In the genomic region with DNA sequence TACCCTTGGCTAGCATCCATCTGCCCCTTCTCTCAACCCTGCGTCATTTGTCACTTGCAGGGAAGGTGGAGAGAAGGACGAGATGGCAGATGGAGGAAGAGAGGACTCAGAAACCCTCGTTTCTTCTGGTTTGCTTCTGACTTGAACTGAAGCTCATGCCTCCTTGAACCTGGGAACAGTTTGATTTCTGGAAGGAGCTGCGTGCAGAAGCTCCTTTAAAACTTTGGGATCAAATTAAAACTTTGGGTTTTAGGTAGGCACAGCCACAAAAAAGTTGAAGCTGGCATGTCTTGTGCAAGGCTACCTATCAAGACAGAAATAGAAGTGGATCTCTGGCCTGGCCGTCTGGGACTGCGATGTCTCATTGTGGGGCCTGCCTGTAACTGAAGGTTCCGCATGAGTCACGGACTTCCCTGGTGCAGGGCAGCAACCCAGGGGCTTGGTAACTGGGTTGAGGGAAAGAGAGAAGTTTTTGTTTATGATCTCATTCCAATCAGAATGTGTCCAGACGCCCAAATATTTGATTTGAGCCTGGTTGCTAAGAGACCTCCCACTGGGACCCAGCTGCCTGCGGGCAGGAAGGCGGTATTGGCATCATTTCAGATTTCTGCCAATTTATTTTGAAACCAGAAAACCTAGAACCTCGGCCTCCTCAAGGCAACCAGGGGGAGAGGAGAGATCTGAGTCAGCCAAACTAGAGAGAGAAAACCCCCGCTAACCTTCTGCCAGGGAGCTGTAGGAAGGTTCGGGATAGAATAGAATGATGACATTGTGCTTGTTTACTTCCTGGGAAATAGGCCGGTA, we compare ENCODE assay signal across 8 cellular contexts. TPM values are rescaled to one million over a fixed set of nuclear protein-coding genes. Genes with fewer than 3 reads are reported as not detected.
DNase-seq lines count a peak whose midpoint lies in the region; TF ChIP-seq lines count a peak whose summit lies in the region.

No MANE protein-coding gene starts in this region.

- no peak overlapping the region for H3K4me2 ChIP-seq in MM.1S (ENCODE audit: low read depth, low read length)

- H2AFZ ChIP-seq in MM.1S (ENCODE audit: low read length) = no peak overlapping the region

- no peaks in the 10 kb centered on the region for H3K9me3 Mint-ChIP-seq in activated T-helper 1 cell treated with anti-CD3 and anti-CD28 coated beads, Interleukin-12 subunit alpha, Interleukin-12 subunit beta, Interleukin-2, Interleukin-4 antibody, amounts not matched to agents 30 ng/mL and 10 ng/mL and 1 ng/mL, durations not matched to agents 14 hours and 24 hours and 36 hours
- H3K9me3 Mint-ChIP-seq in HFFc6 = no peaks in the 10 kb centered on the region
- H3K9me3 Mint-ChIP-seq in progenitor cell of endocrine pancreas (ENCODE audit: low read depth) = no peaks in the 10 kb centered on the region

- no peaks in the 10 kb centered on the region for H4K20me1 ChIP-seq in MM.1S (ENCODE audit: insufficient read depth, low read length)

- no peak overlapping the region for H3K4me3 ChIP-seq in fibroblast of pulmonary artery (replicated peaks; ENCODE audit: low read depth, low read length)
- H3K4me3 ChIP-seq in MM.1S (ENCODE audit: low read length) = no peak overlapping the region

- no peak overlapping the region for H3K4me3 Mint-ChIP-seq in activated T-helper 1 cell treated with anti-CD3 and anti-CD28 coated beads, Interleukin-12 subunit alpha, Interleukin-12 subunit beta, Interleukin-2, Interleukin-4 antibody, amounts not matched to agents 30 ng/mL and 10 ng/mL and 1 ng/mL, durations not matched to agents 14 hours and 24 hours and 36 hours
- H3K4me3 Mint-ChIP-seq in HFFc6 (peak overlapping the region; percentile 80), progenitor cell of endocrine pancreas (ENCODE audit: low read depth) (no peak overlapping the region)

- no peaks in the 10 kb centered on the region for H3K36me3 ChIP-seq in MM.1S (replicated peaks; ENCODE audit: insufficient read depth, low read length)

- peak; percentile 6 for DNase-seq in activated T-helper 1 cell treated with Interleukin-2 at 50 U/mL for 16 hours (ENCODE audit: low read depth)
- no peak for DNase-seq in activated T-helper 1 cell treated with anti-CD3 and anti-CD28 coated beads, Interleukin-12 subunit alpha, Interleukin-12 subunit beta, Interleukin-2, Interleukin-4 antibody, amounts not matched to agents 30 ng/mL and 10 ng/mL and 1 ng/mL, durations not matched to agents 14 hours and 24 hours and 36 hours (ENCODE audit: low spot score)
- peak; percentile 98 for DNase-seq in HFFc6
- peak; percentile 34 for DNase-seq in NCI-H1048 (lab: John Stamatoyannopoulos, UW)
- DNase-seq in UCSD-AML1 (lab: John Stamatoyannopoulos, UW; ENCODE audit: unreplicated experiment) = peak; percentile 36
- peak; percentile 91 for DNase-seq in fibroblast of pulmonary artery (ENCODE audit: low read depth)
- DNase-seq in progenitor cell of endocrine pancreas (ENCODE audit: low spot score, unreplicated experiment) = no peak
- DNase-seq in MM.1S = no peak

- H3K27me3 Mint-ChIP-seq in activated T-helper 1 cell treated with anti-CD3 and anti-CD28 coated beads, Interleukin-12 subunit alpha, Interleukin-12 subunit beta, Interleukin-2, Interleukin-4 antibody, amounts not matched to agents 30 ng/mL and 10 ng/mL and 1 ng/mL, durations not matched to agents 14 hours and 24 hours and 36 hours (ENCODE audit: insufficient read depth) = peaks cover 9% of the 10 kb centered on the region
- peaks cover 3% of the 10 kb centered on the region; the same call in 1 of the 2 replicates for H3K27me3 Mint-ChIP-seq in HFFc6 (ENCODE audit: insufficient read depth)
- no peaks in the 10 kb centered on the region for H3K27me3 Mint-ChIP-seq in progenitor cell of endocrine pancreas

- intact Hi-C loops in activated T-helper 1 cell treated with anti-CD3 and anti-CD28 coated beads, Interleukin-12 subunit alpha, Interleukin-12 subunit beta, Interleukin-2, Interleukin-4 antibody, amounts not matched to agents 30 ng/mL and 10 ng/mL and 1 ng/mL, durations not matched to agents 14 hours and 24 hours and 36 hours (cut with micrococcal nuclease) = no loop called here

- H3K79me2 ChIP-seq in MM.1S (ENCODE audit: low read length) = no peaks in the 10 kb centered on the region

- no peak overlapping the region for H3K27ac ChIP-seq in MM.1S (ENCODE audit: low read length)

- TF ChIP-seq CTCF in HFFc6 (IDR thresholded peaks at IDR 0.05) = no peak
- no peak for TF ChIP-seq CTCF in fibroblast of pulmonary artery (IDR thresholded peaks at IDR 0.05; ENCODE audit: low read length, missing control alignments)
- no peak for TF ChIP-seq CTCF in progenitor cell of endocrine pancreas (IDR thresholded peaks at IDR 0.05; ENCODE audit: unreplicated experiment)
- TF ChIP-seq CTCF in MM.1S (IDR thresholded peaks at IDR 0.05; ENCODE audit: low read length) = no peak

- no peaks in the 10 kb centered on the region for H3K36me3 Mint-ChIP-seq in activated T-helper 1 cell treated with anti-CD3 and anti-CD28 coated beads, Interleukin-12 subunit alpha, Interleukin-12 subunit beta, Interleukin-2, Interleukin-4 antibody, amounts not matched to agents 30 ng/mL and 10 ng/mL and 1 ng/mL, durations not matched to agents 14 hours and 24 hours and 36 hours (ENCODE audit: low read depth)
- H3K36me3 Mint-ChIP-seq in HFFc6 (ENCODE audit: low read depth) (no peaks in the 10 kb centered on the region), progenitor cell of endocrine pancreas (ENCODE audit: insufficient read depth) (no peaks in the 10 kb centered on the region)

- H3K27me3 ChIP-seq in MM.1S (replicated peaks; ENCODE audit: insufficient read depth, low read length) = no peaks in the 10 kb centered on the region

- no peaks in the 10 kb centered on the region for H3F3A ChIP-seq in MM.1S (ENCODE audit: insufficient read depth, low read length)

- peaks cover 5% of the 10 kb centered on the region for H3K4me1 Mint-ChIP-seq in activated T-helper 1 cell treated with anti-CD3 and anti-CD28 coated beads, Interleukin-12 subunit alpha, Interleukin-12 subunit beta, Interleukin-2, Interleukin-4 antibody, amounts not matched to agents 30 ng/mL and 10 ng/mL and 1 ng/mL, durations not matched to agents 14 hours and 24 hours and 36 hours (ENCODE audit: low read depth)
- peaks cover 19% of the 10 kb centered on the region for H3K4me1 Mint-ChIP-seq in HFFc6 (ENCODE audit: low read depth)
- peaks cover 6% of the 10 kb centered on the region for H3K4me1 Mint-ChIP-seq in progenitor cell of endocrine pancreas (ENCODE audit: low read depth)

- H3K9ac ChIP-seq in MM.1S (ENCODE audit: low read length) = no peak overlapping the region

- H3K9me3 ChIP-seq in MM.1S (replicated peaks; ENCODE audit: insufficient read depth, low read length) = no peaks in the 10 kb centered on the region

- H3K27ac Mint-ChIP-seq in activated T-helper 1 cell treated with anti-CD3 and anti-CD28 coated beads, Interleukin-12 subunit alpha, Interleukin-12 subunit beta, Interleukin-2, Interleukin-4 antibody, amounts not matched to agents 30 ng/mL and 10 ng/mL and 1 ng/mL, durations not matched to agents 14 hours and 24 hours and 36 hours = no peak overlapping the region
- peak overlapping the region; percentile 98 for H3K27ac Mint-ChIP-seq in HFFc6
- H3K27ac Mint-ChIP-seq in progenitor cell of endocrine pancreas = peak overlapping the region; percentile 90

- no peaks in the 10 kb centered on the region for H3K9me2 ChIP-seq in MM.1S (replicated peaks; ENCODE audit: insufficient read depth, low read length)

- no peaks in the 10 kb centered on the region for H3K4me1 ChIP-seq in MM.1S (ENCODE audit: low read length)

RNA-seq across cellular contexts. Expression of a gene that starts 15.8 kb away (rescaled TPM):
- 6.8 and 7.4 TPM in 2 replicates for total RNA-seq in activated T-helper 1 cell treated with anti-CD3 and anti-CD28 coated beads, Interleukin-12 subunit alpha, Interleukin-12 subunit beta, Interleukin-2, Interleukin-4 antibody, amounts not matched to agents 30 ng/mL and 10 ng/mL and 1 ng/mL, durations not matched to agents 14 hours and 24 hours and 36 hours
- total RNA-seq in HFFc6 (2021; fragmentation: NEBNext Ultra II Directional; extraction: Animal tissue kit (Norgen Biotek cat#: 25700)) = 1 to 10 TPM in 2 of 6 experiments, under 1 TPM in 4; 0.34 to 1.4 (median 0.43) TPM
- total RNA-seq in progenitor cell of endocrine pancreas = 8.5 and 10.8 TPM in 2 replicates

Comparison
In these comparisons a context has a peak if more than half of its experiments do, and no peak if none do; other contexts are left out.
1. DNase-seq: peak in activated T-helper 1 cell treated with Interleukin-2 at 50 U/mL for 16 hours (single experiment), HFFc6 (single experiment), NCI-H1048 (single experiment), UCSD-AML1 (single experiment) and fibroblast of pulmonary artery (single experiment); none in activated T-helper 1 cell treated with anti-CD3 and anti-CD28 coated beads, Interleukin-12 subunit alpha, Interleukin-12 subunit beta, Interleukin-2, Interleukin-4 antibody, amounts not matched to agents 30 ng/mL and 10 ng/mL and 1 ng/mL, durations not matched to agents 14 hours and 24 hours and 36 hours (single experiment), progenitor cell of endocrine pancreas (single experiment) and MM.1S (single experiment).